ENCODE assay signal across 11 cellular contexts in the genomic region with DNA sequence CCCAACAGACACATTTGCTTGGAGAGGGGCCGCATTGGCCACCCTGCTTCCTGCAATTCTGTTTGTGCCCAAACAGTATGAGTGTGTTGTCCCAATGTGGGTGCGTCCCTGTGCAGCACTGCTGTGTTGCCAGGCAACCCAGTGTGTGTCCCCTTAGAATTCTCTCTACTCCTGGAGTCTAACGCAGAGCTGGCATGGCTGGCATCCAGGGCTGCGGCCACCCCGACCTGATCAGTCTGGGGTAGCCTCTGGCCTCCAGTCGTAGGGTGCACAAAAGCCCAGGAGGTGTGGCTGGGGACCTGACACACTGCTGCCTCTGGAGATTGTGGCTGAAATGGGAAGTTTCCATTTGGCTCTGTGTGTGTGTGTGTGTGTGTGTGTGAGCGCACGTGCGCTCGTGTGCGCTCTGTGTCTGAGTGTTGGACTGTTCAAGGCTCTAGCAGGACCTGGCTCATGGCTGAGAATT. TPM values are rescaled to one million over a fixed set of nuclear protein-coding genes. Genes with fewer than 3 reads are reported as not detected.
DNase-seq lines count a peak whose midpoint lies in the region; ATAC-seq and TF ChIP-seq lines count a peak whose summit lies in the region.
"Had no signal": no experiment of that assay in that cellular context is flagged by ENCODE, and none has a peak within 500 bp of the region (broad histone marks: within the 10 kb centered on the region; RNA-seq: fewer than 3 reads in every experiment).

No MANE protein-coding gene starts in this region.

- H3K27me3 ChIP-seq in body of pancreas (no peaks in the 10 kb centered on the region), testis (no peaks in the 10 kb centered on the region)

- H3K27ac ChIP-seq in body of pancreas (peak overlapping the region in 2 of 4 donors; percentile 5 to 54), testis (peak overlapping the region; percentile 58 to 81)
- H3K27ac ChIP-seq: 22Rv1 had no signal

- ATAC-seq in body of pancreas = peak; percentile 25
- no peak for ATAC-seq in HG03439 (IDR thresholded peaks at IDR 0.05; ENCODE audit: unreplicated experiment)
- no peak for ATAC-seq in HG02973 (IDR thresholded peaks at IDR 0.05; ENCODE audit: unreplicated experiment)

- no peak overlapping the region for H3K4me3 ChIP-seq in body of pancreas
- no peak overlapping the region for H3K4me3 ChIP-seq in testis

- intact Hi-C loops in body of pancreas (cut with DNase I) = no loop called here
- intact Hi-C loops in testis (cut with DNase I; ENCODE audit: low total_unique reads) = no loop called here

- H3K36me3 ChIP-seq in body of pancreas (replicated peaks in 1 of 2; ENCODE audit: insufficient read depth in 1 of 2, low read depth in 2 of 2) (no peaks in the 10 kb centered on the region), testis (ENCODE audit: low read depth, missing control alignments) (no peaks in the 10 kb centered on the region)

- TF ChIP-seq CTCF in body of pancreas (IDR thresholded peaks at IDR 0.05) (no peak), testis (IDR thresholded peaks at IDR 0.05) (no peak)

- no peak for TF ChIP-seq POLR2A in body of pancreas (IDR thresholded peaks at IDR 0.05)
- TF ChIP-seq POLR2A in testis (IDR thresholded peaks at IDR 0.05) = no peak

- 57 to 92% methylated on average over 2 to 11 of the region's 11 CpGs for WGBS in body of pancreas, 2 donors
- WGBS in testis, 2 donors = 36 to 65% methylated on average over 6 to 11 of the region's 11 CpGs

- H3K4me1 ChIP-seq in body of pancreas = peaks cover 4% of the 10 kb centered on the region
- peaks cover 26% of the 10 kb centered on the region for H3K4me1 ChIP-seq in testis

- H3K9me3 ChIP-seq in body of pancreas (no peaks in the 10 kb centered on the region), testis (no peaks in the 10 kb centered on the region)

- DNase-seq in DMS 273 (lab: John Stamatoyannopoulos, UW; ENCODE audit: unreplicated experiment) (peak; percentile 61), DMS 273 treated with DMSO at 0.1 percent for 48 hours (lab: John Stamatoyannopoulos, UW) (no peak), body of pancreas (peak in 3 of 4 donors; percentile 18 to 28 (median 22)), left kidney (ENCODE audit: low read depth, low spot score) (peak; percentile 55), testis (no peak), activated gamma-delta T cell (lab: John Stamatoyannopoulos, UW) (no peak)
- DNase-seq: activated naive CD4-positive, alpha-beta T cell treated with Interleukin-2 at 50 U/mL for 16 hours; NCI-H187 had no signal

RNA-seq across cellular contexts. Expression of a gene that starts 48.0 kb away (rescaled TPM):
- not detected for total RNA-seq in body of pancreas
- total RNA-seq in testis = 100 to 1,000 TPM in 1 of 2 donors, 10 to 100 TPM in 1; 84.4 to 248 TPM
- 166 TPM for polyA plus RNA-seq in testis (ENCODE audit: insufficient read depth, low read depth, low replicate concordance)

Comparison
In these comparisons a context has a peak if more than half of its experiments do, and no peak if none do; other contexts are left out.
1. DNase-seq: peak in DMS 273 (single experiment), body of pancreas (3 of 4) and left kidney (single experiment); none in DMS 273 treated with DMSO at 0.1 percent for 48 hours (single experiment), testis (single experiment) and activated gamma-delta T cell (single experiment).
2. RNA of a gene that starts 48.0 kb away (total RNA-seq): 84.4 to 248 TPM in testis; not detected in body of pancreas; every median in the first group is over 10 times any median in the second.